In the genomic region with DNA sequence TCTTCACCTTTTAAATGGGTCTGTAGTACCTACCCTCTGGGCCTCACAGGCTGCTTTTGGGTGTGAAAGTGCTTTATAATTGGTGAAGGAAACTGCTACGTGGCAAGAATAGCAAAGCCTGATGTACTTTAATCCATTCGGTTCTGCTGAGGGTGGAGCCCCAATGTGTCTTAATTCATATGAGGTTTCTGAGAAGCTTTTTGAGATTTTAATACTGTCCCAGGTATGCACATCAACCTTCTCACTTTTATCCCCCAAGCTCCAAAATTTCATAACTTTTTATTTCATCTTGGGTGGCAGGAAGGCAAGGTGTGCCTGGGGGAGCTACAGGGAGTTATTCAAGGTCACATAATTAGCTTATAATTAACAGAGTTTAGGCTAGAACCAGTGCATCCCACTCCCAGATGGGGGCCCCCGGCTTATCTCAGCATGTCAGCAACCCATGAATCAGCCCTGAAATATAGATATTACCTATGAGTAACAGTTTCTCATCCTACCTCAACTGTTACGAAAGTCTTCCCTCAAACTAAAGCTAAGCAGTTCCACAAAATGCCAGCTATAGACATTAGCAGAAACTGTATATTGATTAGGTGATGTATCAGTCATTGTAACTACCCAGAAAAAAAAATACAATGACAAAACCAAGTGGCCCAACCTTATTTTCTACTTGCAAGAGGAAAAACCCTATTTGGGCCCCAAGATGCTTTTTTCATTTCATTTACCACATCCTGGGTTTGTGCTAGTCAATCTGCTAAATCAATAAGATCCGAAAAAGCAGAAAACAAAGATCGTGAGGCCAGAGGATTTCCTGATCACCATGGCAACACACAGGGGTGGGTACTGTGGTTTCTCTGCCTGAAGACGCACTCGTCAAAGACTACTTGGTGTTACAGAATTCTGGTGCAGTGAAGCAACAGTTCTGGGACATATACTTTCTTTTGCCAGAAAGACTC, we compare ENCODE assay signal across 9 cellular contexts. TPM values are rescaled to one million over a fixed set of nuclear protein-coding genes. Genes with fewer than 3 reads are reported as not detected.
DNase-seq lines count a peak whose midpoint lies in the region; ATAC-seq, FAIRE-seq and TF ChIP-seq lines count a peak whose summit lies in the region.
"Had no signal": no experiment of that assay in that cellular context is flagged by ENCODE, and none has a peak within 500 bp of the region (broad histone marks: within the 10 kb centered on the region; RNA-seq: fewer than 3 reads in every experiment).

No MANE protein-coding gene starts in this region.

- BruUV-seq in K562 (replicated peaks; lab: Mats Ljungman, UMichigan): no TSS peak

- POLR2A ChIA-PET in K562 (lab: Yijun Ruan, JAX): interaction anchor here (0.7 to 1.1 kb wide), 3 partner anchors 9 to 49 kb away, joined by 3 to 4 read pairs (median 3); no protein-coding TSS in a partner anchor
- POLR2A ChIA-PET in naive thymus-derived CD4-positive, alpha-beta T cell (lab: Charles Lee): interaction anchor here (0.6 to 21.8 kb wide), 28 partner anchors 11 to 246 kb away, joined by 3 to 354 read pairs (median 5); a partner anchor contains a TSS

- H4K20me1 ChIP-seq in K562 (replicated peaks; ENCODE audit: control insufficient read depth, insufficient read depth, low read length): no peaks in the 10 kb centered on the region

- peaks cover 66 to 100% (median 100%) of the 10 kb centered on the region in 7 donors for H3K4me1 Mint-ChIP-seq in naive thymus-derived CD4-positive, alpha-beta T cell

- H3K27ac ChIP-seq in K562 (ENCODE audit: extremely low read depth, low read depth, low read length) (no peak overlapping the region), thymus (ENCODE audit: low read depth) (peak overlapping the region; percentile 95)
- H3K27ac ChIP-seq in naive thymus-derived CD4-positive, alpha-beta T cell (ENCODE audit: low read depth, low read length): peak overlapping the region; percentile 94

- in situ Hi-C loops in K562 (cut with MboI): no loop called here

- H3K27me3 Mint-ChIP-seq in naive thymus-derived CD4-positive, alpha-beta T cell: no peaks in the 10 kb centered on the region

- no peak for FAIRE-seq in K562 (lab: Jason Lieb, UNC)
- FAIRE-seq: islet of Langerhans had no signal

- peak overlapping the region; percentile 69 to 94 (median 85) for H3K4me3 Mint-ChIP-seq in naive thymus-derived CD4-positive, alpha-beta T cell

- DNase-seq in NCI-H82 (lab: John Stamatoyannopoulos, UW) (peak; percentile 46), NCI-H82 treated with DMSO at 0.1 percent for 48 hours (lab: John Stamatoyannopoulos, UW; ENCODE audit: unreplicated experiment) (no peak), T-helper 9 cell (peak; percentile 78), K562 (ENCODE audit: extremely low read depth in 1 of 4, low spot score in 3 of 4) (no peak), DMS153 treated with DMSO at 0.1 percent for 48 hours (lab: John Stamatoyannopoulos, UW; ENCODE audit: unreplicated experiment) (no peak)
- DNase-seq in naive thymus-derived CD4-positive, alpha-beta T cell: peak; percentile 39 to 99 (median 98)

- CTCF ChIA-PET in K562 (lab: Yijun Ruan, JAX; ENCODE audit: low intra/inter-chr PET ratio): no interaction called here
- CTCF ChIA-PET in naive thymus-derived CD4-positive, alpha-beta T cell (lab: Charles Lee): interaction anchor here (0.7 to 4.7 kb wide), 17 partner anchors 9 to 226 kb away, joined by 3 to 30 read pairs (median 4); a partner anchor contains a TSS

- no peaks in the 10 kb centered on the region for H3K9me1 ChIP-seq in K562 (ENCODE audit: control insufficient read depth, insufficient read depth, low read length)

- H3K27me3 ChIP-seq in K562 (ENCODE audit: control insufficient read depth in 2 of 2, insufficient read depth in 2 of 2, low read length in 2 of 2): no peaks in the 10 kb centered on the region; a peak in 1 of 5 replicates
- H3K27me3 ChIP-seq in naive thymus-derived CD4-positive, alpha-beta T cell (ENCODE audit: control insufficient read depth in 2 of 2, insufficient read depth in 2 of 2, low read length in 2 of 2): no peaks in the 10 kb centered on the region
- H3K27me3 ChIP-seq in thymus (ENCODE audit: control insufficient read depth, insufficient read depth): no peaks in the 10 kb centered on the region

- ATAC-seq in HG03196 (IDR thresholded peaks at IDR 0.05; ENCODE audit: unreplicated experiment) (peak; percentile 76), K562 (no peak)
- ATAC-seq in naive thymus-derived CD4-positive, alpha-beta T cell: peak; percentile 81

- H3K79me2 ChIP-seq in K562 (ENCODE audit: control insufficient read depth, insufficient read depth, low read length): no peaks in the 10 kb centered on the region

- under 1% methylated on average over 8 of the region's 8 CpGs for WGBS in K562 (ENCODE audit: insufficient coverage, low coverage, missing lambda C conversion rate)
- 10% methylated on average over 8 of the region's 8 CpGs for WGBS in thymus

- TF ChIP-seq EP300 in K562 (IDR thresholded peaks at IDR 0.05; ENCODE audit: low read length): no peak

- TF ChIP-seq RAD21 in K562 (CRISPR knock-in tag; conservative IDR thresholded peaks at IDR 0.05 in 1 of 2, IDR thresholded peaks at IDR 0.05 in 1 of 2): no peak

- H3K4me2 ChIP-seq in K562 (ENCODE audit: insufficient read depth, low read length): no peak overlapping the region

- TF ChIP-seq CTCF in K562 (IDR thresholded peaks at IDR 0.05 in 2 of 3, conservative IDR thresholded peaks at IDR 0.05 in 1 of 3; ENCODE audit: insufficient read depth in 2 of 3, low read depth in 1 of 3, low read length in 3 of 3): no peak

- H3K4me1 ChIP-seq in K562 (replicated peaks in 1 of 2; ENCODE audit: control insufficient read depth in 2 of 2, insufficient read depth in 2 of 2, low read length in 2 of 2) (no peaks in the 10 kb centered on the region), thymus (ENCODE audit: control insufficient read depth, insufficient read depth, low read length) (peaks cover 49% of the 10 kb centered on the region)
- peaks cover 96% of the 10 kb centered on the region in 2 donors for H3K4me1 ChIP-seq in naive thymus-derived CD4-positive, alpha-beta T cell (ENCODE audit: control insufficient read depth in 2 of 2, insufficient read depth in 2 of 2, low read length in 2 of 2)

- no peaks in the 10 kb centered on the region for H3K36me3 ChIP-seq in K562 (ENCODE audit: control insufficient read depth, insufficient read depth, low read length)
- H3K36me3 ChIP-seq in naive thymus-derived CD4-positive, alpha-beta T cell (ENCODE audit: control insufficient read depth in 2 of 3, insufficient read depth in 3 of 3, low read length in 3 of 3): no peaks in the 10 kb centered on the region
- no peaks in the 10 kb centered on the region for H3K36me3 ChIP-seq in thymus (ENCODE audit: control insufficient read depth, insufficient read depth)

- no peak overlapping the region for H2AFZ ChIP-seq in K562 (ENCODE audit: low read depth, low read length)

- H3K4me3 ChIP-seq in K562: no peak overlapping the region
- H3K4me3 ChIP-seq in naive thymus-derived CD4-positive, alpha-beta T cell (ENCODE audit: low read length): peak overlapping the region; percentile 49
- peak overlapping the region; percentile 4 for H3K4me3 ChIP-seq in thymus (ENCODE audit: low read length)

- H3K27ac Mint-ChIP-seq in naive thymus-derived CD4-positive, alpha-beta T cell: peak overlapping the region; percentile 89 to 100 (median 100)

- peaks cover 0 to 5% (median 0%) of the 10 kb centered on the region in 11 donors for H3K9me3 Mint-ChIP-seq in naive thymus-derived CD4-positive, alpha-beta T cell

- no peak overlapping the region for H3K9ac ChIP-seq in K562 (ENCODE audit: insufficient read depth in 1 of 2, low read depth in 2 of 2, low read length in 2 of 2)

- no peak for TF ChIP-seq POLR2A in K562 (conservative IDR thresholded peaks at IDR 0.05)

- intact Hi-C loops in K562 (cut with micrococcal nuclease): no loop called here
- intact Hi-C loops in naive thymus-derived CD4-positive, alpha-beta T cell (cut with micrococcal nuclease): loop anchor here (1.0 to 10.0 kb wide), 22 partner anchors 12 to 1058 kb away; a partner anchor contains a TSS

- H3K9me3 ChIP-seq in K562 (replicated peaks; ENCODE audit: control insufficient read depth, insufficient read depth, low read depth, low read length) (no peaks in the 10 kb centered on the region), thymus (ENCODE audit: control insufficient read depth) (no peaks in the 10 kb centered on the region)
- no peaks in the 10 kb centered on the region for H3K9me3 ChIP-seq in naive thymus-derived CD4-positive, alpha-beta T cell (ENCODE audit: control insufficient read depth in 2 of 3, low read length in 3 of 3)

- peaks cover 4 to 68% (median 32%) of the 10 kb centered on the region in 5 donors for H3K36me3 Mint-ChIP-seq in naive thymus-derived CD4-positive, alpha-beta T cell

TF ChIP-seq in K562, 482 proteins besides CTCF, POLR2A, EP300 and RAD21 (continues in another document):
- TF ChIP-seq FOSL1 (tag; conservative IDR thresholded peaks at IDR 0.05): peak; percentile 58
- no peak for TF ChIP-seq ZNF212 (CRISPR knock-in tag; IDR thresholded peaks at IDR 0.05)
- TF ChIP-seq JUNB (CRISPR knock-in tag; conservative IDR thresholded peaks at IDR 0.05): no peak
- no peak for TF ChIP-seq GTF2F1 (IDR thresholded peaks at IDR 0.05; ENCODE audit: low read depth, low read length)
- TF ChIP-seq RCOR1 (IDR thresholded peaks at IDR 0.05; ENCODE audit: borderline replicate concordance in 1 of 2, low read depth in 2 of 2, low read length in 2 of 2): no peak
- TF ChIP-seq CCAR2 (IDR thresholded peaks at IDR 0.05; ENCODE audit: low read depth, low read length): no peak

RNA-seq across cellular contexts. Expression of a gene that starts 26.7 kb away (rescaled TPM):
- 7.9 and 17.7 TPM in 2 replicates for total RNA-seq in K562 (2011; cell fraction: chromatin; rRNA removed; ENCODE audit: low replicate concordance)
- total RNA-seq in K562 (2011; cell fraction: nucleolus; rRNA removed): 7.2 and 18.2 TPM in 2 replicates
- total RNA-seq in K562 (2011; cell fraction: nucleoplasm; rRNA removed): 10.5 and 17.1 TPM in 2 replicates
- total RNA-seq in K562 (2014; rRNA removed): 2.3 and 2.6 TPM in 2 replicates
- 3.0 and 5.2 TPM in 2 replicates for total RNA-seq in K562 (2014; rRNA removed; fragmentation: Illumina TruSeq; extraction: Trizol)
- 2.6 and 3.2 TPM in 2 replicates for total RNA-seq in K562 (2015; rRNA removed; fragmentation: Illumina TruSeq; extraction: Trizol)
- 9.5 and 11.1 TPM in 2 replicates for total RNA-seq in K562 (2021)
- 13.9 and 47.0 TPM in 2 replicates for polyA plus RNA-seq in K562 (2011; rRNA removed)
- 23.2 and 51.1 TPM in 2 replicates for polyA plus RNA-seq in K562 (2011; cell fraction: cytosol; rRNA removed)
- polyA plus RNA-seq in K562 (2011; cell fraction: nucleus; rRNA removed): 19.8 and 40.4 TPM in 2 replicates
- 8.0 and 8.3 TPM in 2 replicates for polyA plus RNA-seq in K562 (2012)
- 7.7 TPM in 2 replicates for polyA plus RNA-seq in K562 (2014; fragmentation: Illumina TruSeq; extraction: Trizol)
- 1 to 10 TPM; 1.2 to 1.8 TPM for polyA plus RNA-seq in K562 (2014; fragmentation: Nextera tagmentation; extraction: Ambion mirVana)
- polyA plus RNA-seq in K562 (2014; rRNA removed): 2.5 and 5.0 TPM in 2 replicates
- 26.3 and 51.8 TPM in 2 replicates for polyA minus RNA-seq in K562 (2011; rRNA and poly(A)+ RNA removed)
- polyA minus RNA-seq in K562 (2011; cell fraction: cytosol; rRNA and poly(A)+ RNA removed): 10.5 and 22.8 TPM in 2 replicates
- 14.8 and 35.9 TPM in 2 replicates for polyA minus RNA-seq in K562 (2011; cell fraction: nucleus; rRNA and poly(A)+ RNA removed)
- 1,000 to 10,000 TPM in 1 of 5 experiments, 100 to 1,000 TPM in 4; 369 to 1,223 (median 784) TPM for total RNA-seq in naive thymus-derived CD4-positive, alpha-beta T cell
- 100 to 1,000 TPM; 332 to 372 TPM for polyA plus RNA-seq in naive thymus-derived CD4-positive, alpha-beta T cell
- polyA plus RNA-seq in thymus: 78.7 TPM

Comparison
In these comparisons a context has a peak if more than half of its experiments do, and no peak if none do; other contexts are left out.
1. DNase-seq: peak in NCI-H82 (single experiment), T-helper 9 cell (single experiment) and naive thymus-derived CD4-positive, alpha-beta T cell (9 of 9); none in NCI-H82 treated with DMSO at 0.1 percent for 48 hours (single experiment), K562 (0 of 4) and DMS153 treated with DMSO at 0.1 percent for 48 hours (single experiment).